In genomic region chr12:76276499-76277151, GRCh38 we compare ENCODE assay signal across 24 cellular contexts.
DNase-seq lines count a peak whose midpoint lies in the region; ATAC-seq and TF ChIP-seq lines count a peak whose summit lies in the region.
"Had no signal": no experiment of that assay in that cellular context is flagged by ENCODE, and none has a peak within 500 bp of the region (broad histone marks: within the 10 kb centered on the region; RNA-seq: fewer than 3 reads in every experiment).

No MANE protein-coding gene starts in this region.

- no peaks in the 10 kb centered on the region for H3K27me3 Mint-ChIP-seq in chondrocyte (ENCODE audit: low read depth)

- no peak overlapping the region for H3K4me3 Mint-ChIP-seq in chondrocyte (ENCODE audit: unreplicated experiment)
- H3K4me3 Mint-ChIP-seq: activated B cell treated with CpG ODN at 0.5 μM for 24 hours; activated naive CD8-positive, alpha-beta T cell; B cell; stimulated activated naive B cell treated with anti-CD40 and anti-IgM and Interleukin-4, amounts not matched to agents 10 μg/mL and 1 μg/mL and 100 μg/mL, for 72 hours had no signal

- H3K4me1 ChIP-seq in heart left ventricle (peaks cover 0 to 7% (median 0%) of the 10 kb centered on the region in 12 donors), lung (ENCODE audit: control insufficient read depth in 2 of 2, insufficient read depth in 2 of 2, low read length in 2 of 2) (peaks cover 0 to 9% of the 10 kb centered on the region in 2 donors), upper lobe of right lung (peaks cover 12% of the 10 kb centered on the region), mucosa of descending colon (ENCODE audit: low read depth) (no peaks in the 10 kb centered on the region)
- H3K4me1 ChIP-seq: suprapubic skin, vagina had no signal

- DNase-seq in heart left ventricle (no peak), cardiac septum (ENCODE audit: low spot score) (no peak), chondrocyte (ENCODE audit: low spot score) (no peak), lung (ENCODE audit: low spot score) (no peak), upper lobe of right lung (no peak), mucosa of descending colon (no peak)
- no peak for DNase-seq in stimulated activated CD4-positive, alpha-beta T cell treated with anti-CD3 and anti-CD28 coated beads, Interleukin-1b, Interleukin-23, amount 100 ng/mL, for 48 hours
- DNase-seq: activated B cell treated with CpG ODN at 0.5 μM for 24 hours; activated CD4-positive, alpha-beta T cell treated with anti-CD3 and anti-CD28 coated beads, Interleukin-2, amount 50 U/mL, for 48 hours; activated CD8-positive, alpha-beta memory T cell treated with anti-CD3 and anti-CD28 coated beads, Interleukin-2, amount 50 U/mL, for 48 hours; effector CD4-positive, alpha-beta T cell; H7; NCI-H1092; NCI-H2029 treated with DMSO at 0.1 percent for 48 hours; SHP77; stimulated activated CD4-positive, alpha-beta T cell treated with anti-CD3 and anti-CD28 coated beads, Interleukin-4, amount 100 ng/mL, for 24 hours; stimulated activated naive B cell treated with anti-CD40 and anti-IgM and Interleukin-4, amounts not matched to agents 10 μg/mL and 1 μg/mL and 100 μg/mL, for 72 hours had no signal

- H3K4me3 ChIP-seq in heart left ventricle: no peak overlapping the region
- H3K4me3 ChIP-seq in lung: no peak overlapping the region
- no peak overlapping the region for H3K4me3 ChIP-seq in upper lobe of right lung
- H3K4me3 ChIP-seq in mucosa of descending colon: no peak overlapping the region
- H3K4me3 ChIP-seq: suprapubic skin, vagina had no signal

- 55 to 65% (median 61%) methylated on average over 4 of the region's 4 CpGs for WGBS in heart left ventricle, 4 donors
- 67 to 68% methylated on average over 4 of the region's 4 CpGs for WGBS in lung, 2 donors

- H3K36me3 ChIP-seq in heart left ventricle: no peaks in the 10 kb centered on the region
- no peaks in the 10 kb centered on the region for H3K36me3 ChIP-seq in lung (ENCODE audit: control insufficient read depth in 2 of 2, insufficient read depth in 2 of 2, low read length in 2 of 2)
- H3K36me3 ChIP-seq in upper lobe of right lung: no peaks in the 10 kb centered on the region
- H3K36me3 ChIP-seq in mucosa of descending colon (ENCODE audit: low read depth): no peaks in the 10 kb centered on the region
- H3K36me3 ChIP-seq: neutrophil, suprapubic skin, vagina had no signal

- H3K9me3 ChIP-seq in heart left ventricle: no peaks in the 10 kb centered on the region
- H3K9me3 ChIP-seq in lung (ENCODE audit: control insufficient read depth in 2 of 2, insufficient read depth in 1 of 2, low read length in 1 of 2): no peaks in the 10 kb centered on the region
- no peaks in the 10 kb centered on the region for H3K9me3 ChIP-seq in upper lobe of right lung
- H3K9me3 ChIP-seq in mucosa of descending colon: no peaks in the 10 kb centered on the region
- H3K9me3 ChIP-seq: neutrophil, suprapubic skin, vagina had no signal

- no peaks in the 10 kb centered on the region for H3K9me3 Mint-ChIP-seq in chondrocyte (ENCODE audit: low read depth)
- H3K9me3 Mint-ChIP-seq: activated B cell treated with CpG ODN at 0.5 μM for 24 hours; activated T-helper 2 cell treated with anti-CD3 and anti-CD28 coated beads, Interferon-gamma antibody, Interleukin-2, Interleukin-4, amounts not matched to agents 10 μg/mL and 5 μg/mL and 100 μg/mL, durations not matched to agents 14 hours and 24 hours and 36 hours; stimulated activated naive B cell treated with anti-CD40 and anti-IgM and Interleukin-4, amounts not matched to agents 10 μg/mL and 1 μg/mL and 100 μg/mL, for 72 hours had no signal

- peaks cover 0 to 10% (median 0%) of the 10 kb centered on the region in 9 donors for H3K27me3 ChIP-seq in heart left ventricle
- no peaks in the 10 kb centered on the region for H3K27me3 ChIP-seq in lung (ENCODE audit: control insufficient read depth, insufficient read depth)
- H3K27me3 ChIP-seq in upper lobe of right lung: no peaks in the 10 kb centered on the region
- H3K27me3 ChIP-seq: suprapubic skin, vagina had no signal

- H3K4me1 Mint-ChIP-seq in chondrocyte (ENCODE audit: low read depth): peaks cover 66% of the 10 kb centered on the region
- H3K4me1 Mint-ChIP-seq: activated B cell treated with CpG ODN at 0.5 μM for 24 hours; B cell; stimulated activated naive B cell treated with anti-CD40 and anti-IgM and Interleukin-4, amounts not matched to agents 10 μg/mL and 1 μg/mL and 100 μg/mL, for 72 hours had no signal

- H3K27ac ChIP-seq in heart left ventricle: no peak overlapping the region
- H3K27ac ChIP-seq in lung (ENCODE audit: low read depth in 1 of 2, low read length in 1 of 2): no peak overlapping the region
- H3K27ac ChIP-seq in upper lobe of right lung: peak overlapping the region; percentile 52
- H3K27ac ChIP-seq: neutrophil, suprapubic skin, vagina had no signal

- intact Hi-C loops in heart left ventricle (cut with DNase I) (loop anchor here in 1 of 10 donors (10.0 kb wide), 1 partner anchor 58 kb away; no protein-coding TSS in a partner anchor), cardiac septum (cut with DNase I) (no loop called here), upper lobe of right lung (cut with DNase I) (no loop called here), mucosa of descending colon (cut with DNase I, micrococcal nuclease) (no loop called here)

- ATAC-seq in heart left ventricle (peak; percentile 24 to 69 (median 38)), lung (ENCODE audit: insufficient read depth, low FRiP score) (peak; percentile 51), upper lobe of right lung (peak; percentile 50), mucosa of descending colon (no peak), GM21367 (IDR thresholded peaks at IDR 0.05; ENCODE audit: unreplicated experiment) (no peak)
- ATAC-seq: stimulated activated naive B cell treated with anti-CD40 and anti-IgM and Interleukin-4, amounts not matched to agents 10 μg/mL and 1 μg/mL and 100 μg/mL, for 72 hours had no signal

- no peaks in the 10 kb centered on the region for H3K36me3 Mint-ChIP-seq in chondrocyte (ENCODE audit: low read depth)
- H3K36me3 Mint-ChIP-seq: activated naive CD8-positive, alpha-beta T cell; stimulated activated naive B cell treated with anti-CD40 and anti-IgM and Interleukin-4, amounts not matched to agents 10 μg/mL and 1 μg/mL and 100 μg/mL, for 72 hours had no signal

- H3K27ac Mint-ChIP-seq in chondrocyte (ENCODE audit: unreplicated experiment): peak overlapping the region; percentile 83
- H3K27ac Mint-ChIP-seq: activated B cell treated with CpG ODN at 0.5 μM for 24 hours; activated naive CD8-positive, alpha-beta T cell; activated T-helper 2 cell treated with anti-CD3 and anti-CD28 coated beads, Interferon-gamma antibody, Interleukin-2, Interleukin-4, amounts not matched to agents 10 μg/mL and 5 μg/mL and 100 μg/mL, durations not matched to agents 14 hours and 24 hours and 36 hours; B cell; stimulated activated naive B cell treated with anti-CD40 and anti-IgM and Interleukin-4, amounts not matched to agents 10 μg/mL and 1 μg/mL and 100 μg/mL, for 72 hours had no signal

- TF ChIP-seq POLR2A in heart left ventricle (IDR thresholded peaks at IDR 0.05): no peak

- TF ChIP-seq CTCF in heart left ventricle (IDR thresholded peaks at IDR 0.05): no peak
- no peak for TF ChIP-seq CTCF in chondrocyte (IDR thresholded peaks at IDR 0.05)
- no peak for TF ChIP-seq CTCF in lung (IDR thresholded peaks at IDR 0.05; ENCODE audit: control extremely low read depth, extremely low read depth)
- no peak for TF ChIP-seq CTCF in upper lobe of right lung (IDR thresholded peaks at IDR 0.05)
- TF ChIP-seq CTCF in mucosa of descending colon (IDR thresholded peaks at IDR 0.05): no peak

Comparison
In these comparisons a context has a peak if more than half of its experiments do, and no peak if none do; other contexts are left out.
1. ATAC-seq: peak in heart left ventricle (4 of 4), lung (single experiment) and upper lobe of right lung (single experiment); none in mucosa of descending colon (single experiment) and GM21367 (single experiment).